In the genomic region with DNA sequence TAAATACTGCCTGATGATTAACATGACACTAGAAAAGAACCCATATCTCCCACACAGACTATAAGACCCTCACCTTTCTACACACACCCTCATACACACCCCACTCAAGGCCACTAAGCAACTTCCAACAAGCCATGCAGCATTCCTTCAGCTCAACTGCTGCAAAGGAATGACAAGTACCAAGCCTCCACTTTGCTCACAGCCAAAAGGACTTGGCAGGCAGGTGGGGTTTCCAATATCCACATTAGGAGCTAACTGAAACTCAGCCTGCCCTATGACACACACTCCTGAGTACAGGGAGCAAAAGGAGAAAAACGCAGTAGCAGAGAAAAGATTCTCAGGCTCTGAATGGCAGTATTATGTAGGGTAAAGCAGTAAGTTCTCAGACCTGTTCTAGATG, we compare ENCODE assay signal across 11 cellular contexts. TPM values are rescaled to one million over a fixed set of nuclear protein-coding genes. Genes with fewer than 3 reads are reported as not detected.
DNase-seq lines count a peak whose midpoint lies in the region; ATAC-seq and TF ChIP-seq lines count a peak whose summit lies in the region.
"Had no signal": no experiment of that assay in that cellular context is flagged by ENCODE, and none has a peak within 500 bp of the region (broad histone marks: within the 10 kb centered on the region; RNA-seq: fewer than 3 reads in every experiment).

No MANE protein-coding gene starts in this region.

- ATAC-seq in activated naive CD8-positive, alpha-beta T cell treated with anti-CD3 and anti-CD28 coated beads, Interleukin-2, amount 50 U/mL, for 24 hours, result peak; percentile 24
- ATAC-seq in foreskin keratinocyte, result peak; percentile 75
- ATAC-seq in aorta (ENCODE audit: low FRiP score), result peak; percentile 81
- ATAC-seq in HG03354 (IDR thresholded peaks at IDR 0.05; ENCODE audit: poor library complexity, severe bottlenecking, unreplicated experiment), result no peak

- CTCF ChIA-PET in activated CD4-positive, alpha-beta T cell treated with anti-CD3 and anti-CD28 coated beads, Interleukin-2, amount 10 ng/mL, durations not matched to agents 7 days and 5 days (lab: Charles Lee), result interaction anchor here (0.7 kb wide), 1 partner anchor 9 kb away, joined by 3 read pairs; no protein-coding TSS in a partner anchor

- no peak overlapping the region for H3K4me3 Mint-ChIP-seq in activated naive CD8-positive, alpha-beta T cell treated with anti-CD3 and anti-CD28 coated beads, Interleukin-2, amount 50 U/mL, for 24 hours
- no peak overlapping the region for H3K4me3 Mint-ChIP-seq in activated naive CD8-positive, alpha-beta T cell treated with anti-CD3 and anti-CD28 coated beads for 36 hours
- H3K4me3 Mint-ChIP-seq in activated CD4-positive, alpha-beta T cell treated with anti-CD3 and anti-CD28 coated beads, Interleukin-2, amount 10 ng/mL, durations not matched to agents 7 days and 5 days, result no peak overlapping the region

- no peaks in the 10 kb centered on the region for H3K9me3 ChIP-seq in aorta (ENCODE audit: control insufficient read depth, low read length)

- no peaks in the 10 kb centered on the region for H3K27me3 Mint-ChIP-seq in activated naive CD8-positive, alpha-beta T cell treated with anti-CD3 and anti-CD28 coated beads, Interleukin-2, amount 50 U/mL, for 24 hours
- H3K27me3 Mint-ChIP-seq in activated naive CD8-positive, alpha-beta T cell treated with anti-CD3 and anti-CD28 coated beads for 36 hours, result no peaks in the 10 kb centered on the region
- no peaks in the 10 kb centered on the region for H3K27me3 Mint-ChIP-seq in activated CD4-positive, alpha-beta T cell treated with anti-CD3 and anti-CD28 coated beads, Interleukin-2, amount 10 ng/mL, durations not matched to agents 7 days and 5 days

- no peak overlapping the region for H3K4me3 ChIP-seq in aorta (ENCODE audit: low read length in 2 of 2)
- H3K4me3 ChIP-seq: skin epidermis had no signal

- H3K4me1 ChIP-seq in foreskin keratinocyte, result no peaks in the 10 kb centered on the region
- peaks cover 2 to 3% of the 10 kb centered on the region in 2 donors for H3K4me1 ChIP-seq in aorta (ENCODE audit: control insufficient read depth in 1 of 2, insufficient read depth in 2 of 2, low read length in 2 of 2)

- no peaks in the 10 kb centered on the region for H3K36me3 ChIP-seq in aorta (ENCODE audit: control insufficient read depth in 1 of 2, insufficient read depth in 2 of 2, low read length in 1 of 2)

- H3K27ac ChIP-seq in foreskin keratinocyte (no peak overlapping the region), aorta (ENCODE audit: low read depth in 1 of 2, low read length in 2 of 2) (peak overlapping the region; percentile 68 to 83)

- H3K27me3 ChIP-seq in foreskin keratinocyte, result no peaks in the 10 kb centered on the region
- H3K27me3 ChIP-seq in aorta (ENCODE audit: control insufficient read depth in 1 of 2, insufficient read depth in 2 of 2, low read length in 1 of 2), result no peaks in the 10 kb centered on the region

- no peak for DNase-seq in activated naive CD8-positive, alpha-beta T cell treated with anti-CD3 and anti-CD28 coated beads, Interleukin-2, amount 50 U/mL, for 24 hours
- no peak for DNase-seq in activated naive CD8-positive, alpha-beta T cell treated with anti-CD3 and anti-CD28 coated beads for 36 hours
- peak; percentile 41 to 73 for DNase-seq in foreskin keratinocyte
- peak; percentile 69 for DNase-seq in myocyte (ENCODE audit: low read depth)
- DNase-seq in aorta, result peak; percentile 76 to 80
- no peak for DNase-seq in NOMO-1 treated with DMSO at 0.1 percent for 48 hours (lab: John Stamatoyannopoulos, UW; ENCODE audit: unreplicated experiment)
- DNase-seq in activated CD4-positive, alpha-beta T cell treated with anti-CD3 and anti-CD28 coated beads, Interleukin-2, amount 10 ng/mL, durations not matched to agents 7 days and 5 days, result no peak
- DNase-seq: activated T-cell treated with anti-CD3 and anti-CD28 coated beads, Interleukin-2, amount 50 U/mL, for 48 hours; Kasumi-1 had no signal

- H3K27ac Mint-ChIP-seq in activated naive CD8-positive, alpha-beta T cell treated with anti-CD3 and anti-CD28 coated beads, Interleukin-2, amount 50 U/mL, for 24 hours, result no peak overlapping the region
- no peak overlapping the region for H3K27ac Mint-ChIP-seq in activated naive CD8-positive, alpha-beta T cell treated with anti-CD3 and anti-CD28 coated beads for 36 hours
- H3K27ac Mint-ChIP-seq in activated CD4-positive, alpha-beta T cell treated with anti-CD3 and anti-CD28 coated beads, Interleukin-2, amount 10 ng/mL, durations not matched to agents 7 days and 5 days, result no peak overlapping the region

- intact Hi-C loops in aorta (cut with DNase I), result loop anchor here (5.0 kb wide), 2 partner anchors 50 to 65 kb away; partner anchors contain the start of gene MYOZ1 (in 2 of the 2)

- no peak for TF ChIP-seq CTCF in foreskin keratinocyte (conservative IDR thresholded peaks at IDR 0.05)

- H3K36me3 Mint-ChIP-seq in activated naive CD8-positive, alpha-beta T cell treated with anti-CD3 and anti-CD28 coated beads, Interleukin-2, amount 50 U/mL, for 24 hours (ENCODE audit: low read depth), result no peaks in the 10 kb centered on the region
- H3K36me3 Mint-ChIP-seq in activated naive CD8-positive, alpha-beta T cell treated with anti-CD3 and anti-CD28 coated beads for 36 hours, result peaks cover 1% of the 10 kb centered on the region
- no peaks in the 10 kb centered on the region for H3K36me3 Mint-ChIP-seq in activated CD4-positive, alpha-beta T cell treated with anti-CD3 and anti-CD28 coated beads, Interleukin-2, amount 10 ng/mL, durations not matched to agents 7 days and 5 days (ENCODE audit: low read depth)

- H3K9me3 Mint-ChIP-seq in activated naive CD8-positive, alpha-beta T cell treated with anti-CD3 and anti-CD28 coated beads, Interleukin-2, amount 50 U/mL, for 24 hours, result no peaks in the 10 kb centered on the region
- H3K9me3 Mint-ChIP-seq in activated naive CD8-positive, alpha-beta T cell treated with anti-CD3 and anti-CD28 coated beads for 36 hours, result no peaks in the 10 kb centered on the region
- H3K9me3 Mint-ChIP-seq in activated CD4-positive, alpha-beta T cell treated with anti-CD3 and anti-CD28 coated beads, Interleukin-2, amount 10 ng/mL, durations not matched to agents 7 days and 5 days, result no peaks in the 10 kb centered on the region

- no peaks in the 10 kb centered on the region for H3K4me1 Mint-ChIP-seq in activated naive CD8-positive, alpha-beta T cell treated with anti-CD3 and anti-CD28 coated beads, Interleukin-2, amount 50 U/mL, for 24 hours
- peaks cover 7% of the 10 kb centered on the region for H3K4me1 Mint-ChIP-seq in activated naive CD8-positive, alpha-beta T cell treated with anti-CD3 and anti-CD28 coated beads for 36 hours
- H3K4me1 Mint-ChIP-seq in activated CD4-positive, alpha-beta T cell treated with anti-CD3 and anti-CD28 coated beads, Interleukin-2, amount 10 ng/mL, durations not matched to agents 7 days and 5 days, result no peaks in the 10 kb centered on the region

- POLR2A ChIA-PET in activated CD4-positive, alpha-beta T cell treated with anti-CD3 and anti-CD28 coated beads, Interleukin-2, amount 10 ng/mL, durations not matched to agents 7 days and 5 days (lab: Charles Lee), result no interaction called here

- WGBS in aorta, 2 donors, result 4 to 5% methylated on average over 1 of the region's 1 CpG

RNA-seq across cellular contexts. Expression of gene USP54, which starts 13.4 kb away (rescaled TPM):
- total RNA-seq in activated naive CD8-positive, alpha-beta T cell treated with anti-CD3 and anti-CD28 coated beads for 36 hours, result 1 to 10 TPM; 7.7 to 8.1 TPM
- total RNA-seq in foreskin keratinocyte (10.7 and 11.5 TPM in 2 replicates), myocyte (79.9 and 88.8 TPM in 2 replicates), aorta (10 to 100 TPM; 32.6 to 45.7 TPM)
- polyA plus RNA-seq in foreskin keratinocyte (2.5 and 2.7 TPM in 2 replicates), aorta (1 to 10 TPM; 1.9 to 6.1 TPM)
- polyA plus RNA-seq in myocyte (2012), result 46.4 TPM
- 1 to 10 TPM; 2.6 to 2.7 TPM for total RNA-seq in activated CD4-positive, alpha-beta T cell treated with anti-CD3 and anti-CD28 coated beads, Interleukin-2, amount 10 ng/mL, durations not matched to agents 7 days and 5 days

Comparison
In these comparisons a context has a peak if more than half of its experiments do, and no peak if none do; other contexts are left out.
1. DNase-seq: peak in foreskin keratinocyte (2 of 2), myocyte (single experiment) and aorta (2 of 2); none in activated naive CD8-positive, alpha-beta T cell treated with anti-CD3 and anti-CD28 coated beads, Interleukin-2, amount 50 U/mL, for 24 hours (single experiment), activated naive CD8-positive, alpha-beta T cell treated with anti-CD3 and anti-CD28 coated beads for 36 hours (single experiment), NOMO-1 treated with DMSO at 0.1 percent for 48 hours (single experiment) and activated CD4-positive, alpha-beta T cell treated with anti-CD3 and anti-CD28 coated beads, Interleukin-2, amount 10 ng/mL, durations not matched to agents 7 days and 5 days (single experiment).